Comparison of ENCODE assay signal across 1 cellular context in the genomic region with DNA sequence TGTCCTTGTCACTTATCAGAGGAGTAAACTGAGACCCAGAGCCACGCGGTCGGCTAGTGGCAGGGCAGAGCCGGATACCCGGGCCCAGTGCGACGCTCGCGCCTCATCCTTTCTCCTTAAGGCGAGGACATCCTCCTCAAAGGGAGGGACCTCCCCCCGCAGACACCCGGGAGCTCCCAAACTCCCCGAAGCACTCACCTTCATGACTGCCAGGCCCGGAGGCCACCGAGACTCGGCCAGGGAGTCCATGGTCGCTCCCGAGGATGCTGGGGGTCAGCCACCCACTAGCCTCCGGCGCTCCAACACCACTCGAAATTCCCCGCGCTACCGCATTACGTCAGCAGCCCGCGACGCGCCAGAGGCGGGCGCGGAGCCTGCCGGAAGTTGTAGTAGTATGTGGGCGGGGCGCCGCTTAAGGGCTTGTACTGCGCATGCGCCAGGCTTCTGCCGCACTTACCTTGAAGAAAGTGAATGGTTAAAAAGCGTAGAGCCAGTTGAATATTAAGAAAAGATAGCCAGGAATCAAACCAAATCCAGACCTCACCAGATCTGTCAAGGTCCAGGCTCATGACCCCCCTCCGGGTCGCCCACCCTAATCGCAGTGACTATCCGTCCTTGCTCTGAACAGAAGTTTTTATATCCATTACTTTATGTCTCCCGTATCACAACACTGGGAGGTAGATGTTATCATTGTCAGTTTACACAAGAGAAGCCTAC.
TF ChIP-seq lines count a peak whose summit lies in the region.

A gene with protein sequence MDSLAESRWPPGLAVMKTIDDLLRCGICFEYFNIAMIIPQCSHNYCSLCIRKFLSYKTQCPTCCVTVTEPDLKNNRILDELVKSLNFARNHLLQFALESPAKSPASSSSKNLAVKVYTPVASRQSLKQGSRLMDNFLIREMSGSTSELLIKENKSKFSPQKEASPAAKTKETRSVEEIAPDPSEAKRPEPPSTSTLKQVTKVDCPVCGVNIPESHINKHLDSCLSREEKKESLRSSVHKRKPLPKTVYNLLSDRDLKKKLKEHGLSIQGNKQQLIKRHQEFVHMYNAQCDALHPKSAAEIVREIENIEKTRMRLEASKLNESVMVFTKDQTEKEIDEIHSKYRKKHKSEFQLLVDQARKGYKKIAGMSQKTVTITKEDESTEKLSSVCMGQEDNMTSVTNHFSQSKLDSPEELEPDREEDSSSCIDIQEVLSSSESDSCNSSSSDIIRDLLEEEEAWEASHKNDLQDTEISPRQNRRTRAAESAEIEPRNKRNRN (minus strand): TSS at position 336 of the 717 bp plus-strand sequence. CDS start 87 bp downstream, at position 249.

TF ChIP-seq in K562, 482 proteins besides CTCF, POLR2A, EP300 and RAD21 (continued from another document and continues in another):
- no peak for TF ChIP-seq SRSF7 (optimal IDR thresholded peaks at IDR 0.05; ENCODE audit: low read depth, low read length)
- no peak for TF ChIP-seq MAFF (IDR thresholded peaks at IDR 0.05; ENCODE audit: low read length)
- TF ChIP-seq, protein P1, sequence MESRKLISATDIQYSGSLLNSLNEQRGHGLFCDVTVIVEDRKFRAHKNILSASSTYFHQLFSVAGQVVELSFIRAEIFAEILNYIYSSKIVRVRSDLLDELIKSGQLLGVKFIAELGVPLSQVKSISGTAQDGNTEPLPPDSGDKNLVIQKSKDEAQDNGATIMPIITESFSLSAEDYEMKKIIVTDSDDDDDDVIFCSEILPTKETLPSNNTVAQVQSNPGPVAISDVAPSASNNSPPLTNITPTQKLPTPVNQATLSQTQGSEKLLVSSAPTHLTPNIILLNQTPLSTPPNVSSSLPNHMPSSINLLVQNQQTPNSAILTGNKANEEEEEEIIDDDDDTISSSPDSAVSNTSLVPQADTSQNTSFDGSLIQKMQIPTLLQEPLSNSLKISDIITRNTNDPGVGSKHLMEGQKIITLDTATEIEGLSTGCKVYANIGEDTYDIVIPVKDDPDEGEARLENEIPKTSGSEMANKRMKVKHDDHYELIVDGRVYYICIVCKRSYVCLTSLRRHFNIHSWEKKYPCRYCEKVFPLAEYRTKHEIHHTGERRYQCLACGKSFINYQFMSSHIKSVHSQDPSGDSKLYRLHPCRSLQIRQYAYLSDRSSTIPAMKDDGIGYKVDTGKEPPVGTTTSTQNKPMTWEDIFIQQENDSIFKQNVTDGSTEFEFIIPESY (CRISPR knock-in tag; IDR thresholded peaks at IDR 0.05): no peak
- no peak for TF ChIP-seq RBM22 (IDR thresholded peaks at IDR 0.05; ENCODE audit: low read depth, low read length, poor library complexity, severe bottlenecking)
- TF ChIP-seq ZNF57 (CRISPR knock-in tag; IDR thresholded peaks at IDR 0.05): no peak
- TF ChIP-seq ZNF263 (CRISPR knock-in tag; IDR thresholded peaks at IDR 0.05; ENCODE audit: borderline replicate concordance): no peak
- TF ChIP-seq, protein P2, sequence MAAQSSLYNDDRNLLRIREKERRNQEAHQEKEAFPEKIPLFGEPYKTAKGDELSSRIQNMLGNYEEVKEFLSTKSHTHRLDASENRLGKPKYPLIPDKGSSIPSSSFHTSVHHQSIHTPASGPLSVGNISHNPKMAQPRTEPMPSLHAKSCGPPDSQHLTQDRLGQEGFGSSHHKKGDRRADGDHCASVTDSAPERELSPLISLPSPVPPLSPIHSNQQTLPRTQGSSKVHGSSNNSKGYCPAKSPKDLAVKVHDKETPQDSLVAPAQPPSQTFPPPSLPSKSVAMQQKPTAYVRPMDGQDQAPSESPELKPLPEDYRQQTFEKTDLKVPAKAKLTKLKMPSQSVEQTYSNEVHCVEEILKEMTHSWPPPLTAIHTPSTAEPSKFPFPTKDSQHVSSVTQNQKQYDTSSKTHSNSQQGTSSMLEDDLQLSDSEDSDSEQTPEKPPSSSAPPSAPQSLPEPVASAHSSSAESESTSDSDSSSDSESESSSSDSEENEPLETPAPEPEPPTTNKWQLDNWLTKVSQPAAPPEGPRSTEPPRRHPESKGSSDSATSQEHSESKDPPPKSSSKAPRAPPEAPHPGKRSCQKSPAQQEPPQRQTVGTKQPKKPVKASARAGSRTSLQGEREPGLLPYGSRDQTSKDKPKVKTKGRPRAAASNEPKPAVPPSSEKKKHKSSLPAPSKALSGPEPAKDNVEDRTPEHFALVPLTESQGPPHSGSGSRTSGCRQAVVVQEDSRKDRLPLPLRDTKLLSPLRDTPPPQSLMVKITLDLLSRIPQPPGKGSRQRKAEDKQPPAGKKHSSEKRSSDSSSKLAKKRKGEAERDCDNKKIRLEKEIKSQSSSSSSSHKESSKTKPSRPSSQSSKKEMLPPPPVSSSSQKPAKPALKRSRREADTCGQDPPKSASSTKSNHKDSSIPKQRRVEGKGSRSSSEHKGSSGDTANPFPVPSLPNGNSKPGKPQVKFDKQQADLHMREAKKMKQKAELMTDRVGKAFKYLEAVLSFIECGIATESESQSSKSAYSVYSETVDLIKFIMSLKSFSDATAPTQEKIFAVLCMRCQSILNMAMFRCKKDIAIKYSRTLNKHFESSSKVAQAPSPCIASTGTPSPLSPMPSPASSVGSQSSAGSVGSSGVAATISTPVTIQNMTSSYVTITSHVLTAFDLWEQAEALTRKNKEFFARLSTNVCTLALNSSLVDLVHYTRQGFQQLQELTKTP (IDR thresholded peaks at IDR 0.05; ENCODE audit: low read depth in 1 of 2, partially characterized antibody in 2 of 2): peak in 1 of 2 experiments; percentile 75
- no peak for TF ChIP-seq MCM5 (IDR thresholded peaks at IDR 0.05; ENCODE audit: low read depth)
- TF ChIP-seq, protein P3, sequence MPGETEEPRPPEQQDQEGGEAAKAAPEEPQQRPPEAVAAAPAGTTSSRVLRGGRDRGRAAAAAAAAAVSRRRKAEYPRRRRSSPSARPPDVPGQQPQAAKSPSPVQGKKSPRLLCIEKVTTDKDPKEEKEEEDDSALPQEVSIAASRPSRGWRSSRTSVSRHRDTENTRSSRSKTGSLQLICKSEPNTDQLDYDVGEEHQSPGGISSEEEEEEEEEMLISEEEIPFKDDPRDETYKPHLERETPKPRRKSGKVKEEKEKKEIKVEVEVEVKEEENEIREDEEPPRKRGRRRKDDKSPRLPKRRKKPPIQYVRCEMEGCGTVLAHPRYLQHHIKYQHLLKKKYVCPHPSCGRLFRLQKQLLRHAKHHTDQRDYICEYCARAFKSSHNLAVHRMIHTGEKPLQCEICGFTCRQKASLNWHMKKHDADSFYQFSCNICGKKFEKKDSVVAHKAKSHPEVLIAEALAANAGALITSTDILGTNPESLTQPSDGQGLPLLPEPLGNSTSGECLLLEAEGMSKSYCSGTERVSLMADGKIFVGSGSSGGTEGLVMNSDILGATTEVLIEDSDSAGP (CRISPR knock-in tag; IDR thresholded peaks at IDR 0.05): no peak
- TF ChIP-seq NUFIP1 (IDR thresholded peaks at IDR 0.05; ENCODE audit: partially characterized antibody): no peak
- no peak for TF ChIP-seq ZNF146 (CRISPR knock-in tag; IDR thresholded peaks at IDR 0.05; ENCODE audit: unreplicated experiment)
- TF ChIP-seq, protein P4, sequence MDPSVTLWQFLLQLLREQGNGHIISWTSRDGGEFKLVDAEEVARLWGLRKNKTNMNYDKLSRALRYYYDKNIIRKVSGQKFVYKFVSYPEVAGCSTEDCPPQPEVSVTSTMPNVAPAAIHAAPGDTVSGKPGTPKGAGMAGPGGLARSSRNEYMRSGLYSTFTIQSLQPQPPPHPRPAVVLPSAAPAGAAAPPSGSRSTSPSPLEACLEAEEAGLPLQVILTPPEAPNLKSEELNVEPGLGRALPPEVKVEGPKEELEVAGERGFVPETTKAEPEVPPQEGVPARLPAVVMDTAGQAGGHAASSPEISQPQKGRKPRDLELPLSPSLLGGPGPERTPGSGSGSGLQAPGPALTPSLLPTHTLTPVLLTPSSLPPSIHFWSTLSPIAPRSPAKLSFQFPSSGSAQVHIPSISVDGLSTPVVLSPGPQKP (CRISPR knock-in tag; IDR thresholded peaks at IDR 0.05): no peak
- TF ChIP-seq TRIM28 (IDR thresholded peaks at IDR 0.05): no peak
- TF ChIP-seq SMAD4 (CRISPR knock-in tag; conservative IDR thresholded peaks at IDR 0.05): no peak
- TF ChIP-seq, protein P5, sequence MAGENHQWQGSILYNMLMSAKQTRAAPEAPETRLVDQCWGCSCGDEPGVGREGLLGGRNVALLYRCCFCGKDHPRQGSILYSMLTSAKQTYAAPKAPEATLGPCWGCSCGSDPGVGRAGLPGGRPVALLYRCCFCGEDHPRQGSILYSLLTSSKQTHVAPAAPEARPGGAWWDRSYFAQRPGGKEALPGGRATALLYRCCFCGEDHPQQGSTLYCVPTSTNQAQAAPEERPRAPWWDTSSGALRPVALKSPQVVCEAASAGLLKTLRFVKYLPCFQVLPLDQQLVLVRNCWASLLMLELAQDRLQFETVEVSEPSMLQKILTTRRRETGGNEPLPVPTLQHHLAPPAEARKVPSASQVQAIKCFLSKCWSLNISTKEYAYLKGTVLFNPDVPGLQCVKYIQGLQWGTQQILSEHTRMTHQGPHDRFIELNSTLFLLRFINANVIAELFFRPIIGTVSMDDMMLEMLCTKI (IDR thresholded peaks at IDR 0.05; ENCODE audit: partially characterized antibody): no peak
- TF ChIP-seq KAT7 (CRISPR knock-in tag; IDR thresholded peaks at IDR 0.05; ENCODE audit: borderline replicate concordance): no peak; the same call in 1 of the 2 replicates
- TF ChIP-seq, protein P6, sequence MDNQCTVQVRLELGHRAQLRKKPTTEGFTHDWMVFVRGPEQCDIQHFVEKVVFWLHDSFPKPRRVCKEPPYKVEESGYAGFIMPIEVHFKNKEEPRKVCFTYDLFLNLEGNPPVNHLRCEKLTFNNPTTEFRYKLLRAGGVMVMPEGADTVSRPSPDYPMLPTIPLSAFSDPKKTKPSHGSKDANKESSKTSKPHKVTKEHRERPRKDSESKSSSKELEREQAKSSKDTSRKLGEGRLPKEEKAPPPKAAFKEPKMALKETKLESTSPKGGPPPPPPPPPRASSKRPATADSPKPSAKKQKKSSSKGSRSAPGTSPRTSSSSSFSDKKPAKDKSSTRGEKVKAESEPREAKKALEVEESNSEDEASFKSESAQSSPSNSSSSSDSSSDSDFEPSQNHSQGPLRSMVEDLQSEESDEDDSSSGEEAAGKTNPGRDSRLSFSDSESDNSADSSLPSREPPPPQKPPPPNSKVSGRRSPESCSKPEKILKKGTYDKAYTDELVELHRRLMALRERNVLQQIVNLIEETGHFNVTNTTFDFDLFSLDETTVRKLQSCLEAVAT (IDR thresholded peaks at IDR 0.05): 0 out of 4 replicates have a peak, but pooled peaks of 1 of the 2 experiments have one; percentile 41
- peak; percentile 92 for TF ChIP-seq EP400 (IDR thresholded peaks at IDR 0.05)
- no peak for TF ChIP-seq ZNF644 (tag; IDR thresholded peaks at IDR 0.05; ENCODE audit: low read depth)
- peak; percentile 69 for TF ChIP-seq TEAD4 (IDR thresholded peaks at IDR 0.05; ENCODE audit: low read length)
- 0 out of 2 replicates have a peak, but pooled peaks have one; percentile 62 for TF ChIP-seq TEAD4 (CRISPR knock-in tag; IDR thresholded peaks at IDR 0.05; ENCODE audit: borderline replicate concordance)
- TF ChIP-seq ZNF282 (CRISPR knock-in tag; IDR thresholded peaks at IDR 0.05): no peak
- TF ChIP-seq ZNF586 (CRISPR knock-in tag; conservative IDR thresholded peaks at IDR 0.05): no peak
- TF ChIP-seq, protein P7, sequence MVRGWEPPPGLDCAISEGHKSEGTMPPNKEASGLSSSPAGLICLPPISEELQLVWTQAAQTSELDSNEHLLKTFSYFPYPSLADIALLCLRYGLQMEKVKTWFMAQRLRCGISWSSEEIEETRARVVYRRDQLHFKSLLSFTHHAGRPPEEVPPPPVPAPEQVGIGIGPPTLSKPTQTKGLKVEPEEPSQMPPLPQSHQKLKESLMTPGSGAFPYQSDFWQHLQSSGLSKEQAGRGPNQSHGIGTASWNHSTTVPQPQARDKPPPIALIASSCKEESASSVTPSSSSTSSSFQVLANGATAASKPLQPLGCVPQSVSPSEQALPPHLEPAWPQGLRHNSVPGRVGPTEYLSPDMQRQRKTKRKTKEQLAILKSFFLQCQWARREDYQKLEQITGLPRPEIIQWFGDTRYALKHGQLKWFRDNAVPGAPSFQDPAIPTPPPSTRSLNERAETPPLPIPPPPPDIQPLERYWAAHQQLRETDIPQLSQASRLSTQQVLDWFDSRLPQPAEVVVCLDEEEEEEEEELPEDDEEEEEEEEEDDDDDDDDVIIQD (CRISPR knock-in tag; IDR thresholded peaks at IDR 0.05): no peak
- TF ChIP-seq PHTF2 (CRISPR knock-in tag; IDR thresholded peaks at IDR 0.05): no peak
- TF ChIP-seq NCOA1 (IDR thresholded peaks at IDR 0.05; ENCODE audit: low read depth): peak; percentile 37; the same call in 1 of the 2 replicates
- TF ChIP-seq EZH2 (IDR thresholded peaks at IDR 0.05; ENCODE audit: borderline replicate concordance, low read depth, low read length): no peak
- TF ChIP-seq GTF2F1 (IDR thresholded peaks at IDR 0.05; ENCODE audit: low read depth, low read length): no peak
- TF ChIP-seq, protein P8, sequence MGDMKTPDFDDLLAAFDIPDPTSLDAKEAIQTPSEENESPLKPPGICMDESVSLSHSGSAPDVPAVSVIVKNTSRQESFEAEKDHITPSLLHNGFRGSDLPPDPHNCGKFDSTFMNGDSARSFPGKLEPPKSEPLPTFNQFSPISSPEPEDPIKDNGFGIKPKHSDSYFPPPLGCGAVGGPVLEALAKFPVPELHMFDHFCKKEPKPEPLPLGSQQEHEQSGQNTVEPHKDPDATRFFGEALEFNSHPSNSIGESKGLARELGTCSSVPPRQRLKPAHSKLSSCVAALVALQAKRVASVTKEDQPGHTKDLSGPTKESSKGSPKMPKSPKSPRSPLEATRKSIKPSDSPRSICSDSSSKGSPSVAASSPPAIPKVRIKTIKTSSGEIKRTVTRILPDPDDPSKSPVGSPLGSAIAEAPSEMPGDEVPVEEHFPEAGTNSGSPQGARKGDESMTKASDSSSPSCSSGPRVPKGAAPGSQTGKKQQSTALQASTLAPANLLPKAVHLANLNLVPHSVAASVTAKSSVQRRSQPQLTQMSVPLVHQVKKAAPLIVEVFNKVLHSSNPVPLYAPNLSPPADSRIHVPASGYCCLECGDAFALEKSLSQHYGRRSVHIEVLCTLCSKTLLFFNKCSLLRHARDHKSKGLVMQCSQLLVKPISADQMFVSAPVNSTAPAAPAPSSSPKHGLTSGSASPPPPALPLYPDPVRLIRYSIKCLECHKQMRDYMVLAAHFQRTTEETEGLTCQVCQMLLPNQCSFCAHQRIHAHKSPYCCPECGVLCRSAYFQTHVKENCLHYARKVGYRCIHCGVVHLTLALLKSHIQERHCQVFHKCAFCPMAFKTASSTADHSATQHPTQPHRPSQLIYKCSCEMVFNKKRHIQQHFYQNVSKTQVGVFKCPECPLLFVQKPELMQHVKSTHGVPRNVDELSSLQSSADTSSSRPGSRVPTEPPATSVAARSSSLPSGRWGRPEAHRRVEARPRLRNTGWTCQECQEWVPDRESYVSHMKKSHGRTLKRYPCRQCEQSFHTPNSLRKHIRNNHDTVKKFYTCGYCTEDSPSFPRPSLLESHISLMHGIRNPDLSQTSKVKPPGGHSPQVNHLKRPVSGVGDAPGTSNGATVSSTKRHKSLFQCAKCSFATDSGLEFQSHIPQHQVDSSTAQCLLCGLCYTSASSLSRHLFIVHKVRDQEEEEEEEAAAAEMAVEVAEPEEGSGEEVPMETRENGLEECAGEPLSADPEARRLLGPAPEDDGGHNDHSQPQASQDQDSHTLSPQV (IDR thresholded peaks at IDR 0.05): no peak; the same call in 1 of the 2 replicates
- peak; percentile 13; the same call in 1 of the 2 replicates for TF ChIP-seq SMARCA4 (IDR thresholded peaks at IDR 0.05)
- no peak for TF ChIP-seq HSF4 (CRISPR knock-in tag; IDR thresholded peaks at IDR 0.05; ENCODE audit: borderline replicate concordance)
- TF ChIP-seq, protein P9, sequence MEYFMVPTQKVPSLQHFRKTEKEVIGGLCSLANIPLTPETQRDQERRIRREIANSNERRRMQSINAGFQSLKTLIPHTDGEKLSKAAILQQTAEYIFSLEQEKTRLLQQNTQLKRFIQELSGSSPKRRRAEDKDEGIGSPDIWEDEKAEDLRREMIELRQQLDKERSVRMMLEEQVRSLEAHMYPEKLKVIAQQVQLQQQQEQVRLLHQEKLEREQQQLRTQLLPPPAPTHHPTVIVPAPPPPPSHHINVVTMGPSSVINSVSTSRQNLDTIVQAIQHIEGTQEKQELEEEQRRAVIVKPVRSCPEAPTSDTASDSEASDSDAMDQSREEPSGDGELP (CRISPR knock-in tag; IDR thresholded peaks at IDR 0.05; ENCODE audit: borderline replicate concordance): peak; percentile 80
- TF ChIP-seq CSDE1 (IDR thresholded peaks at IDR 0.05): peak in 1 of 2 experiments; percentile 76; a peak in 2 of 4 replicates
- TF ChIP-seq KLF10 (CRISPR knock-in tag; IDR thresholded peaks at IDR 0.05): no peak
